ENCODE assay signal across 1 cellular context in the genomic region with DNA sequence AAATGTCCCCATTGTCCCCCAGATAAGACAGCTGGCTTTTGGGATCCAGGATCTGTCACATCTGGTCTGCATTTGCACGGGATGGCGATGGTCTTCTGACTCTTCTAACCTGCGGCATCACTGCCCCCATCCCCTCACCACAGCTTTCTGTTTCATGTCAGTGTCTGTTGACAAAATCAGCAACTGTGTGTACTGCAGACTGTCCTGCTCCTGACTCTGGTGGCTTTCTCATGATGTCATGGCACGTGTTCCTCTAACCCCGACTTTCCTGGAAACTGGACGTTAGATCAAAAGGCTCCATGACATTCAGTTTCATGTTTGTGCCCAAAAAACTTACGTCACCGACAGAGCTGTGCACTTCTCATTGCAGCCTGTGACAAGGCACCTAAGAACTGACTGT.
A peak's percentile ranks its signal among the peaks of the same experiment; 100 is the strongest.
TF ChIP-seq lines count a peak whose summit lies in the region.

No MANE protein-coding gene starts in this region.

TF ChIP-seq in K562, 482 proteins besides CTCF, POLR2A, EP300 and RAD21 (continued from another document and continues in another):
- TF ChIP-seq CEBPG (CRISPR knock-in tag; IDR thresholded peaks at IDR 0.05) (0 out of 2 replicates have a peak, but pooled peaks have one; percentile 34), CEBPG (tag; conservative IDR thresholded peaks at IDR 0.05 in 1 of 2, IDR thresholded peaks at IDR 0.05 in 1 of 2) (peak in 1 of 2 experiments; percentile 79; a peak in 2 of 4 replicates), ATF1 (CRISPR knock-in tag; IDR thresholded peaks at IDR 0.05) (no peak), ATF1 (tag; IDR thresholded peaks at IDR 0.05) (peak; percentile 93), SRF (CRISPR knock-in tag; IDR thresholded peaks at IDR 0.05) (peak in 1 of 2 experiments; percentile 31; a peak in 1 of 4 replicates), CREB1 (IDR thresholded peaks at IDR 0.05) (peak; percentile 64; the same call in 1 of the 2 replicates), CREB1 (CRISPR knock-in tag; IDR thresholded peaks at IDR 0.05) (peak; percentile 54), TOE1 (IDR thresholded peaks at IDR 0.05; ENCODE audit: borderline replicate concordance) (peak; percentile 70; the same call in 1 of the 2 replicates), TOE1 (CRISPR knock-in tag; IDR thresholded peaks at IDR 0.05; ENCODE audit: borderline replicate concordance, low read depth) (no peak), STAT5A (IDR thresholded peaks at IDR 0.05; ENCODE audit: borderline replicate concordance, low read length) (peak; percentile 46; the same call in 1 of the 2 replicates), ESRRB (CRISPR knock-in tag; IDR thresholded peaks at IDR 0.05; ENCODE audit: borderline replicate concordance) (no peak), CBFA2T2 (conservative IDR thresholded peaks at IDR 0.05) (peak; percentile 29; the same call in 1 of the 2 replicates), MYNN (IDR thresholded peaks at IDR 0.05) (no peak), MYNN (CRISPR knock-in tag; IDR thresholded peaks at IDR 0.05) (no peak), ETV6 (IDR thresholded peaks at IDR 0.05; ENCODE audit: borderline replicate concordance in 1 of 2, low read depth in 2 of 2, low read length in 1 of 2) (no peak), ETV6 (CRISPR knock-in tag; IDR thresholded peaks at IDR 0.05; ENCODE audit: borderline replicate concordance) (no peak), ARID1B (IDR thresholded peaks at IDR 0.05) (peak; percentile 66), TCF7L2 (IDR thresholded peaks at IDR 0.05; ENCODE audit: low read depth, low read length) (0 out of 2 replicates have a peak, but pooled peaks have one; percentile 46), NCOA1 (IDR thresholded peaks at IDR 0.05; ENCODE audit: low read depth) (0 out of 2 replicates have a peak, but pooled peaks have one; percentile 26), ZNF668 (CRISPR knock-in tag; IDR thresholded peaks at IDR 0.05) (no peak), FOXA3 (CRISPR knock-in tag; conservative IDR thresholded peaks at IDR 0.05 in 1 of 2, IDR thresholded peaks at IDR 0.05 in 1 of 2) (peak in 1 of 2 experiments; percentile 18; a peak in 1 of 4 replicates), BHLHE40 (IDR thresholded peaks at IDR 0.05; ENCODE audit: low read length) (peak; percentile 97), NR2C1 (IDR thresholded peaks at IDR 0.05) (peak; percentile 43; the same call in 1 of the 2 replicates), NR2C1 (tag; IDR thresholded peaks at IDR 0.05) (peak; percentile 71; the same call in 1 of the 2 replicates), MTA3 (IDR thresholded peaks at IDR 0.05; ENCODE audit: borderline replicate concordance) (peak; percentile 53), SAFB (IDR thresholded peaks at IDR 0.05; ENCODE audit: borderline replicate concordance, low read depth, low read length) (no peak), CTBP1 (IDR thresholded peaks at IDR 0.05; ENCODE audit: borderline replicate concordance) (peak; percentile 71; the same call in 1 of the 2 replicates), EP400 (IDR thresholded peaks at IDR 0.05) (peak; percentile 67), TAF9B (IDR thresholded peaks at IDR 0.05; ENCODE audit: partially characterized antibody) (peak; percentile 83), RCOR1 (IDR thresholded peaks at IDR 0.05; ENCODE audit: borderline replicate concordance in 1 of 2, low read depth in 2 of 2, low read length in 2 of 2) (0 out of 4 replicates have a peak, but pooled peaks of 1 of the 2 experiments have one; percentile 35), FOSL1 (tag; conservative IDR thresholded peaks at IDR 0.05) (peak; percentile 41)
- TF ChIP-seq, protein P1, sequence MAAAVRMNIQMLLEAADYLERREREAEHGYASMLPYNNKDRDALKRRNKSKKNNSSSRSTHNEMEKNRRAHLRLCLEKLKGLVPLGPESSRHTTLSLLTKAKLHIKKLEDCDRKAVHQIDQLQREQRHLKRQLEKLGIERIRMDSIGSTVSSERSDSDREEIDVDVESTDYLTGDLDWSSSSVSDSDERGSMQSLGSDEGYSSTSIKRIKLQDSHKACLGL (CRISPR knock-in tag; IDR thresholded peaks at IDR 0.05; ENCODE audit: borderline replicate concordance, poor library complexity, severe bottlenecking) = no peak
- TF ChIP-seq, protein P2, sequence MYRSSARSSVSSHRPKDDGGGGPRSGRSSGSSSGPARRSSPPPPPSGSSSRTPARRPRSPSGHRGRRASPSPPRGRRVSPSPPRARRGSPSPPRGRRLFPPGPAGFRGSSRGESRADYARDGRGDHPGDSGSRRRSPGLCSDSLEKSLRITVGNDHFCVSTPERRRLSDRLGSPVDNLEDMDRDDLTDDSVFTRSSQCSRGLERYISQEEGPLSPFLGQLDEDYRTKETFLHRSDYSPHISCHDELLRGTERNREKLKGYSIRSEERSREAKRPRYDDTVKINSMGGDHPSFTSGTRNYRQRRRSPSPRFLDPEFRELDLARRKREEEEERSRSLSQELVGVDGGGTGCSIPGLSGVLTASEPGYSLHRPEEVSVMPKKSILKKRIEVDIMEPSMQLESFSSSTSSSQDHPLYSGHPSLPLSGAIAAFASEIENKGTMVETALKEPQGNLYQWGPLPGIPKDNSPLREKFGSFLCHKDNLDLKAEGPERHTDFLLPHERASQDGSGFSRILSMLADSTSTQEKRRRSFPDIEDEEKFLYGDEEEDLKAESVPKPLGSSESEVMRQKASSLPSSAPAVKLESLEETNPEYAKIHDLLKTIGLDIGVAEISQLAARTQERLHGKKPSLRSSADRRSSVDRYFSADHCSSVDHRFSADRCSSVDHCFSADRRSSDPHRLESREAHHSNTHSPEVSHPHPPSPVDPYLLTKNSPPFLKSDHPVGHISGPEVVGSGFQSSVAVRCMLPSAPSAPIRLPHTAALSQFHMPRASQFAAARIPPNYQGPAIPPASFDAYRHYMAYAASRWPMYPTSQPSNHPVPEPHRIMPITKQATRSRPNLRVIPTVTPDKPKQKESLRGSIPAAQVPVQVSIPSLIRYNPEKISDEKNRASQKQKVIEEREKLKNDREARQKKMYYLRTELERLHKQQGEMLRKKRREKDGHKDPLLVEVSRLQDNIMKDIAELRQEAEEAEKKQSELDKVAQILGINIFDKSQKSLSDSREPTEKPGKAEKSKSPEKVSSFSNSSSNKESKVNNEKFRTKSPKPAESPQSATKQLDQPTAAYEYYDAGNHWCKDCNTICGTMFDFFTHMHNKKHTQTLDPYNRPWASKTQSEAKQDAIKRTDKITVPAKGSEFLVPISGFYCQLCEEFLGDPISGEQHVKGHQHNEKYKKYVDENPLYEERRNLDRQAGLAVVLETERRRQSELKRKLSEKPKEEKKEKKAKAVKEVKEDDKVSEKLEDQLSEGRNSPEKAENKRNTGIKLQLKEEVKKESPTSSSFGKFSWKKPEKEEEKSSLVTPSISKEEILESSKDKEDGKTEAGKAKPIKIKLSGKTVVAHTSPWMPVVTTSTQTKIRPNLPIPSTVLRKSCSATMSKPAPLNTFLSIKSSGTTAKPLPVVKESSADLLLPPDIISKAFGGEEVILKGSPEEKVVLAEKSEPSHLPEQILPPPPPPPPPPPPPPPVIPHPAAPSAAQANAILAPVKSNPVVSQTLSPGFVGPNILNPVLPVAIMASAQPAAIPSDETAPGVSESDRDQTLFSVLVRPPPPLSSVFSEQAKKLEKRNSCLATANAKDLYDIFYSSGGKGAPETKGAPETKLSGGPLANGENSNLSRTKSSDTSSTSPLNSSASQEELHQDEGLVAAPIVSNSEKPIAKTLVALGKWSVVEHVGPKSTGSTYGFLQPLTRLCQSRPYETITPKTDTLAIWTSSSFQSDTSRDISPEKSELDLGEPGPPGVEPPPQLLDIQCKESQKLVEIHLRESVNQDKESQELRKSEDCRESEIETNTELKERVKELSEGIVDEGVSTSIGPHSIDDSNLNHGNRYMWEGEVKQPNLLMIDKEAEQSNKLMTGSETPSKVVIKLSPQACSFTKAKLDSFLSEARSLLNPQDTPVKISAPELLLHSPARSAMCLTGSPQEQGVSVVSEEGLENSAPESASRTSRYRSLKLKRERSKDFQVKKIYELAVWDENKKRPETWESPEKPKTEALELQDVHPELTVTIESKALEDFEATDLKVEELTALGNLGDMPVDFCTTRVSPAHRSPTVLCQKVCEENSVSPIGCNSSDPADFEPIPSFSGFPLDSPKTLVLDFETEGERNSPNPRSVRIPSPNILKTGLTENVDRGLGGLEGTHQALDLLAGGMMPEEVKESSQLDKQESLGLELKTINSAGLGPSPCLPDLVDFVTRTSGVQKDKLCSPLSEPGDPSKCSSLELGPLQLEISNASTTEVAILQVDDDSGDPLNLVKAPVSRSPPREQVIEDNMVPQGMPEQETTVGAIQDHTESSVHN (IDR thresholded peaks at IDR 0.05; ENCODE audit: borderline replicate concordance in 1 of 2, low read depth in 1 of 2) = peak in 1 of 2 experiments; percentile 83; a peak in 2 of 4 replicates
- TF ChIP-seq, protein P3, sequence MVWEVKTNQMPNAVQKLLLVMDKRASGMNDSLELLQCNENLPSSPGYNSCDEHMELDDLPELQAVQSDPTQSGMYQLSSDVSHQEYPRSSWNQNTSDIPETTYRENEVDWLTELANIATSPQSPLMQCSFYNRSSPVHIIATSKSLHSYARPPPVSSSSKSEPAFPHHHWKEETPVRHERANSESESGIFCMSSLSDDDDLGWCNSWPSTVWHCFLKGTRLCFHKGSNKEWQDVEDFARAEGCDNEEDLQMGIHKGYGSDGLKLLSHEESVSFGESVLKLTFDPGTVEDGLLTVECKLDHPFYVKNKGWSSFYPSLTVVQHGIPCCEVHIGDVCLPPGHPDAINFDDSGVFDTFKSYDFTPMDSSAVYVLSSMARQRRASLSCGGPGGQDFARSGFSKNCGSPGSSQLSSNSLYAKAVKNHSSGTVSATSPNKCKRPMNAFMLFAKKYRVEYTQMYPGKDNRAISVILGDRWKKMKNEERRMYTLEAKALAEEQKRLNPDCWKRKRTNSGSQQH (CRISPR knock-in tag; IDR thresholded peaks at IDR 0.05) = no peak
- TF ChIP-seq, protein P4, sequence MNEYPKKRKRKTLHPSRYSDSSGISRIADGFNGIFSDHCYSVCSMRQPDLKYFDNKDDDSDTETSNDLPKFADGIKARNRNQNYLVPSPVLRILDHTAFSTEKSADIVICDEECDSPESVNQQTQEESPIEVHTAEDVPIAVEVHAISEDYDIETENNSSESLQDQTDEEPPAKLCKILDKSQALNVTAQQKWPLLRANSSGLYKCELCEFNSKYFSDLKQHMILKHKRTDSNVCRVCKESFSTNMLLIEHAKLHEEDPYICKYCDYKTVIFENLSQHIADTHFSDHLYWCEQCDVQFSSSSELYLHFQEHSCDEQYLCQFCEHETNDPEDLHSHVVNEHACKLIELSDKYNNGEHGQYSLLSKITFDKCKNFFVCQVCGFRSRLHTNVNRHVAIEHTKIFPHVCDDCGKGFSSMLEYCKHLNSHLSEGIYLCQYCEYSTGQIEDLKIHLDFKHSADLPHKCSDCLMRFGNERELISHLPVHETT (CRISPR knock-in tag; conservative IDR thresholded peaks at IDR 0.05 in 1 of 2, IDR thresholded peaks at IDR 0.05 in 1 of 2) = peak in 1 of 2 experiments; percentile 40; a peak in 1 of 4 replicates
- TF ChIP-seq, protein P5, sequence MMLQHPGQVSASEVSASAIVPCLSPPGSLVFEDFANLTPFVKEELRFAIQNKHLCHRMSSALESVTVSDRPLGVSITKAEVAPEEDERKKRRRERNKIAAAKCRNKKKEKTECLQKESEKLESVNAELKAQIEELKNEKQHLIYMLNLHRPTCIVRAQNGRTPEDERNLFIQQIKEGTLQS (IDR thresholded peaks at IDR 0.05) = peak; percentile 95
- TF ChIP-seq, protein P5 (CRISPR knock-in tag; conservative IDR thresholded peaks at IDR 0.05) = 0 out of 2 replicates have a peak, but pooled peaks have one; percentile 43
- TF ChIP-seq, protein P6, sequence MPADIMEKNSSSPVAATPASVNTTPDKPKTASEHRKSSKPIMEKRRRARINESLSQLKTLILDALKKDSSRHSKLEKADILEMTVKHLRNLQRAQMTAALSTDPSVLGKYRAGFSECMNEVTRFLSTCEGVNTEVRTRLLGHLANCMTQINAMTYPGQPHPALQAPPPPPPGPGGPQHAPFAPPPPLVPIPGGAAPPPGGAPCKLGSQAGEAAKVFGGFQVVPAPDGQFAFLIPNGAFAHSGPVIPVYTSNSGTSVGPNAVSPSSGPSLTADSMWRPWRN (IDR thresholded peaks at IDR 0.05; ENCODE audit: low read depth) = 0 out of 2 replicates have a peak, but pooled peaks have one; percentile 19
- TF ChIP-seq, protein P7, sequence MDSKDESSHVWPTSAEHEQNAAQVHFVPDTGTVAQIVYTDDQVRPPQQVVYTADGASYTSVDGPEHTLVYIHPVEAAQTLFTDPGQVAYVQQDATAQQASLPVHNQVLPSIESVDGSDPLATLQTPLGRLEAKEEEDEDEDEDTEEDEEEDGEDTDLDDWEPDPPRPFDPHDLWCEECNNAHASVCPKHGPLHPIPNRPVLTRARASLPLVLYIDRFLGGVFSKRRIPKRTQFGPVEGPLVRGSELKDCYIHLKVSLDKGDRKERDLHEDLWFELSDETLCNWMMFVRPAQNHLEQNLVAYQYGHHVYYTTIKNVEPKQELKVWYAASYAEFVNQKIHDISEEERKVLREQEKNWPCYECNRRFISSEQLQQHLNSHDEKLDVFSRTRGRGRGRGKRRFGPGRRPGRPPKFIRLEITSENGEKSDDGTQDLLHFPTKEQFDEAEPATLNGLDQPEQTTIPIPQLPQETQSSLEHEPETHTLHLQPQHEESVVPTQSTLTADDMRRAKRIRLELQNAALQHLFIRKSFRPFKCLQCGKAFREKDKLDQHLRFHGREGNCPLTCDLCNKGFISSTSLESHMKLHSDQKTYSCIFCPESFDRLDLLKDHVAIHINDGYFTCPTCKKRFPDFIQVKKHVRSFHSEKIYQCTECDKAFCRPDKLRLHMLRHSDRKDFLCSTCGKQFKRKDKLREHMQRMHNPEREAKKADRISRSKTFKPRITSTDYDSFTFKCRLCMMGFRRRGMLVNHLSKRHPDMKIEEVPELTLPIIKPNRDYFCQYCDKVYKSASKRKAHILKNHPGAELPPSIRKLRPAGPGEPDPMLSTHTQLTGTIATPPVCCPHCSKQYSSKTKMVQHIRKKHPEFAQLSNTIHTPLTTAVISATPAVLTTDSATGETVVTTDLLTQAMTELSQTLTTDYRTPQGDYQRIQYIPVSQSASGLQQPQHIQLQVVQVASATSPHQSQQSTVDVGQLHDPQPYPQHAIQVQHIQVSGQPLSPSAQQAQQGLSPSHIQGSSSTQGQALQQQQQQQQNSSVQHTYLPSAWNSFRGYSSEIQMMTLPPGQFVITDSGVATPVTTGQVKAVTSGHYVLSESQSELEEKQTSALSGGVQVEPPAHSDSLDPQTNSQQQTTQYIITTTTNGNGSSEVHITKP (IDR thresholded peaks at IDR 0.05; ENCODE audit: partially characterized antibody) = peak; percentile 21
- TF ChIP-seq, protein P8, sequence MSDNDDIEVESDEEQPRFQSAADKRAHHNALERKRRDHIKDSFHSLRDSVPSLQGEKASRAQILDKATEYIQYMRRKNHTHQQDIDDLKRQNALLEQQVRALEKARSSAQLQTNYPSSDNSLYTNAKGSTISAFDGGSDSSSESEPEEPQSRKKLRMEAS (CRISPR knock-in tag; IDR thresholded peaks at IDR 0.05) = peak; percentile 61
- TF ChIP-seq, protein P9, sequence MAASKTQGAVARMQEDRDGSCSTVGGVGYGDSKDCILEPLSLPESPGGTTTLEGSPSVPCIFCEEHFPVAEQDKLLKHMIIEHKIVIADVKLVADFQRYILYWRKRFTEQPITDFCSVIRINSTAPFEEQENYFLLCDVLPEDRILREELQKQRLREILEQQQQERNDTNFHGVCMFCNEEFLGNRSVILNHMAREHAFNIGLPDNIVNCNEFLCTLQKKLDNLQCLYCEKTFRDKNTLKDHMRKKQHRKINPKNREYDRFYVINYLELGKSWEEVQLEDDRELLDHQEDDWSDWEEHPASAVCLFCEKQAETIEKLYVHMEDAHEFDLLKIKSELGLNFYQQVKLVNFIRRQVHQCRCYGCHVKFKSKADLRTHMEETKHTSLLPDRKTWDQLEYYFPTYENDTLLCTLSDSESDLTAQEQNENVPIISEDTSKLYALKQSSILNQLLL (CRISPR knock-in tag; IDR thresholded peaks at IDR 0.05; ENCODE audit: borderline replicate concordance) = no peak
